Comparison of ENCODE assay signal across 6 cellular contexts in the genomic region with DNA sequence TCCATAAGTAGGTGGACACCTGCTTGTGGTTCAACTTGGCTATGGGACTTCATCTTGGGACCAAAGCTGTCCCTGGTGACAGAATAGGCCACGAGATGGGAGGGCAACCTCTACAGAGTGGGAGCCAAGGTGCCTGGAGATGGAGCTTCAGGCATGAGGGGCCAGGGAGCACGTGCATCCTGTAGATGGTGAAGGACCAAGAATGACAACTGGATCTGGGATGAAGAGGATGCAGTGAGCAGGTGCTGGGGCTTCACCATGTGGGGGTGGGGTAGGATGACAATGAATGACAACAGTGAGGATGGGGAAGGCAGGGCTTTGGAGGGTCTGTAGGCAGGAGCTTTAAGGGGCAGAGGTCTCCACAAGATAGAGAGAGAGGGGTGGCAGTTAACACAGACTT.
"Had no signal": no experiment of that assay in that cellular context is flagged by ENCODE, and none has a peak within 500 bp of the region (broad histone marks: within the 10 kb centered on the region; RNA-seq: fewer than 3 reads in every experiment).

No MANE protein-coding gene starts in this region.

- H3K4me3 Mint-ChIP-seq: H9 had no signal

- DNase-seq: GM23248, GOT3, H9, HCEC 1CT, IMR-90 had no signal

- H3K27ac Mint-ChIP-seq: H9 had no signal

- H2AFZ ChIP-seq: GM23248 had no signal

- ATAC-seq: K562 had no signal

- H3K4me3 ChIP-seq: GM23248, K562 had no signal

- H3K27ac ChIP-seq: GM23248 had no signal

- H3K9ac ChIP-seq: GM23248 had no signal

- H3K9me3 Mint-ChIP-seq: H9 had no signal

- H3K4me1 Mint-ChIP-seq: H9 had no signal
